Comparison of ENCODE assay signal across 18 cellular contexts in genomic region chr1:218079379-218079778, GRCh38.
DNase-seq lines count a peak whose midpoint lies in the region; ATAC-seq and TF ChIP-seq lines count a peak whose summit lies in the region.
"Had no signal": no experiment of that assay in that cellular context is flagged by ENCODE, and none has a peak within 500 bp of the region (broad histone marks: within the 10 kb centered on the region; RNA-seq: fewer than 3 reads in every experiment).

No MANE protein-coding gene starts in this region.

- intact Hi-C loops in left cardiac atrium (cut with DNase I): no loop called here

- H3K4me3 ChIP-seq in right atrium auricular region: no peak overlapping the region
- H3K4me3 ChIP-seq: GM23248 had no signal

- DNase-seq in left cardiac atrium (no peak), right atrium auricular region (ENCODE audit: low spot score) (no peak), NCI-H1417 (lab: John Stamatoyannopoulos, UW) (peak; percentile 21 to 89 (median 61)), NCI-H2227 treated with DMSO at 0.1 percent for 48 hours (lab: John Stamatoyannopoulos, UW) (peak; percentile 92), glutamatergic neuron (no peak), amygdala (lab: John Stamatoyannopoulos, UW) (no peak), NCI-H510A treated with DMSO at 0.1 percent for 48 hours (lab: John Stamatoyannopoulos, UW) (no peak)
- DNase-seq: DMS 273 treated with DMSO at 0.1 percent for 48 hours, GF-D8, GM23248, KBM-7, NCI-H446, NCI-H82, SHP77 treated with DMSO at 0.1 percent for 48 hours had no signal

- H3K36me3 ChIP-seq in right atrium auricular region: no peaks in the 10 kb centered on the region

- H3K4me1 ChIP-seq in right atrium auricular region: no peaks in the 10 kb centered on the region

- peaks cover 16% of the 10 kb centered on the region for H3K9me3 Mint-ChIP-seq in glutamatergic neuron (ENCODE audit: unreplicated experiment)

- peak; percentile 54 to 89 for ATAC-seq in left cardiac atrium
- no peak for ATAC-seq in HG03139 (IDR thresholded peaks at IDR 0.05; ENCODE audit: unreplicated experiment)
- ATAC-seq: HCT116, SK-N-SH treated with all-trans-retinoic acid at 6 μM for 48 hours had no signal

- H3K27ac ChIP-seq in right atrium auricular region: peak overlapping the region in 1 of 2 donors; percentile 71
- H3K27ac ChIP-seq: C4-2B, GM23248 had no signal

- peaks cover 42% of the 10 kb centered on the region for H3K4me1 Mint-ChIP-seq in glutamatergic neuron (ENCODE audit: low read depth, unreplicated experiment)

- H3K4me3 Mint-ChIP-seq in glutamatergic neuron (ENCODE audit: unreplicated experiment): peak overlapping the region; percentile 39

- no peaks in the 10 kb centered on the region for H3K9me3 ChIP-seq in right atrium auricular region

- TF ChIP-seq CTCF in right atrium auricular region (IDR thresholded peaks at IDR 0.05) (no peak), glutamatergic neuron (IDR thresholded peaks at IDR 0.05; ENCODE audit: partially characterized antibody, unreplicated experiment) (no peak)

- H3K27me3 Mint-ChIP-seq in glutamatergic neuron (ENCODE audit: unreplicated experiment): peaks cover 5% of the 10 kb centered on the region

- peak overlapping the region; percentile 86 for H3K27ac Mint-ChIP-seq in glutamatergic neuron (ENCODE audit: unreplicated experiment)

- H3K36me3 Mint-ChIP-seq in glutamatergic neuron (ENCODE audit: unreplicated experiment): peaks cover 16% of the 10 kb centered on the region

- H3K27me3 ChIP-seq in right atrium auricular region: no peaks in the 10 kb centered on the region

Comparison
In these comparisons a context has a peak if more than half of its experiments do, and no peak if none do; other contexts are left out.
1. DNase-seq: peak in NCI-H1417 (3 of 3) and NCI-H2227 treated with DMSO at 0.1 percent for 48 hours (single experiment); none in left cardiac atrium (single experiment), right atrium auricular region (single experiment), glutamatergic neuron (single experiment), amygdala (0 of 56) and NCI-H510A treated with DMSO at 0.1 percent for 48 hours (single experiment).